Comparison of ENCODE assay signal across 19 cellular contexts in the genomic region with DNA sequence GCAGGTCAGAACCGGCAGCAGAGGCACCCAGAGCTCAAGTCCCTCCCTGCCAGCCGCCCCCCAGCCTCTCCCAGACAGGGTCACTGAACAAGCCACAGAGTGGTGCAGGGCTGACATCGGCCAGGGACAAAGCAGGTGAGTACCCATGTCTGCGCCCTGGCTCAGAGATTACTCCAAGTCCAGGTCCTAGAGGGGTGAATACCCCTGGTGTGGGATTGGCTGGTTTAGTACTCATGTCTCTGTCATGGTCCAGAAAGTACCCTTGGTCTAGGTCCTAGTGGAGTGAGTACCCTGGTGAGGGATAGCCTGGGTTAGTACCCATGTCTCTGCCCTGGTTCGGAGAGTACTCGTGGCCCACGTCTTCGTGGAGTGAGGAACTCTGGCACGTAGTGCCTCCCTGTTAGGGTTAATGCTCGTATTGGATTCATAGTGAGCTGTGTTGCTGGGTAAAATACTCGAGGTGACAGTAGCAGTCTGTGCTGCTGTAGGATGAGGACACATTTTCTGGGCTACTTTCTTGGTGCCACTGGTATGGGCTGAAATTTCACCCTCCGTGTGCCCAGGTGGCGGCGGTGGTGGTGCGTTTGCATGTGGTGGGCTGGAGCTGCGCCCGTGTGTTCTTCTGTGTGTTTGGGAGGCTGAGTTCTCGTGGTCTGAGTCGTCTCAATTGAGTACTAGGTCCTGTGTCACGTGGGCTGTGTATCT. TPM values are rescaled to one million over a fixed set of nuclear protein-coding genes. Genes with fewer than 3 reads are reported as not detected.
DNase-seq lines count a peak whose midpoint lies in the region; ATAC-seq and TF ChIP-seq lines count a peak whose summit lies in the region.
"Had no signal": no experiment of that assay in that cellular context is flagged by ENCODE, and none has a peak within 500 bp of the region (broad histone marks: within the 10 kb centered on the region; RNA-seq: fewer than 3 reads in every experiment).

No MANE protein-coding gene starts in this region.

- H3K27me3 Mint-ChIP-seq in activated T-cell treated with anti-CD3 and anti-CD28 coated beads, Interleukin-2, amount 50 U/mL, for 24 hours, result no peaks in the 10 kb centered on the region
- peaks cover 14% of the 10 kb centered on the region for H3K27me3 Mint-ChIP-seq in glutamatergic neuron (ENCODE audit: unreplicated experiment)
- H3K27me3 Mint-ChIP-seq in stimulated activated memory B cell treated with anti-CD40 and anti-IgM and Interleukin-4, amounts not matched to agents 10 μg/mL and 1 μg/mL and 100 μg/mL, for 72 hours, result peaks cover 14% of the 10 kb centered on the region
- H3K27me3 Mint-ChIP-seq: activated CD4-positive, alpha-beta T cell treated with anti-CD3 and anti-CD28 coated beads, Interleukin-2, amount 10 ng/mL, durations not matched to agents 7 days and 5 days had no signal

- no peaks in the 10 kb centered on the region for H3K9me3 ChIP-seq in RWPE2 (ENCODE audit: severe bottlenecking)
- H3K9me3 ChIP-seq: breast epithelium had no signal

- H3K27me3 ChIP-seq in RWPE2 (ENCODE audit: insufficient read depth, poor library complexity, severe bottlenecking), result no peaks in the 10 kb centered on the region

- H3K27ac Mint-ChIP-seq in activated T-cell treated with anti-CD3 and anti-CD28 coated beads, Interleukin-2, amount 50 U/mL, for 24 hours, result no peak overlapping the region
- no peak overlapping the region for H3K27ac Mint-ChIP-seq in glutamatergic neuron (ENCODE audit: unreplicated experiment)
- H3K27ac Mint-ChIP-seq in stimulated activated memory B cell treated with anti-CD40 and anti-IgM and Interleukin-4, amounts not matched to agents 10 μg/mL and 1 μg/mL and 100 μg/mL, for 72 hours, result peak overlapping the region; percentile 9
- H3K27ac Mint-ChIP-seq: activated CD4-positive, alpha-beta T cell treated with anti-CD3 and anti-CD28 coated beads, Interleukin-2, amount 10 ng/mL, durations not matched to agents 7 days and 5 days had no signal

- H3K4me1 Mint-ChIP-seq in activated T-cell treated with anti-CD3 and anti-CD28 coated beads, Interleukin-2, amount 50 U/mL, for 24 hours (ENCODE audit: low read depth), result no peaks in the 10 kb centered on the region
- no peaks in the 10 kb centered on the region for H3K4me1 Mint-ChIP-seq in glutamatergic neuron (ENCODE audit: low read depth, unreplicated experiment)
- H3K4me1 Mint-ChIP-seq in stimulated activated memory B cell treated with anti-CD40 and anti-IgM and Interleukin-4, amounts not matched to agents 10 μg/mL and 1 μg/mL and 100 μg/mL, for 72 hours, result peaks cover 10% of the 10 kb centered on the region
- H3K4me1 Mint-ChIP-seq: activated CD4-positive, alpha-beta T cell treated with anti-CD3 and anti-CD28 coated beads, Interleukin-2, amount 10 ng/mL, durations not matched to agents 7 days and 5 days had no signal

- TF ChIP-seq CTCF in RWPE2 (IDR thresholded peaks at IDR 0.05; ENCODE audit: poor library complexity, severe bottlenecking) (no peak), glutamatergic neuron (IDR thresholded peaks at IDR 0.05; ENCODE audit: partially characterized antibody, unreplicated experiment) (no peak), foreskin fibroblast (IDR thresholded peaks at IDR 0.05; ENCODE audit: low read depth, low read length) (no peak)

- H3K9me3 Mint-ChIP-seq in activated T-cell treated with anti-CD3 and anti-CD28 coated beads, Interleukin-2, amount 50 U/mL, for 24 hours, result no peaks in the 10 kb centered on the region
- H3K9me3 Mint-ChIP-seq in glutamatergic neuron (ENCODE audit: unreplicated experiment), result peaks cover 7% of the 10 kb centered on the region
- no peaks in the 10 kb centered on the region for H3K9me3 Mint-ChIP-seq in stimulated activated memory B cell treated with anti-CD40 and anti-IgM and Interleukin-4, amounts not matched to agents 10 μg/mL and 1 μg/mL and 100 μg/mL, for 72 hours
- H3K9me3 Mint-ChIP-seq: activated CD4-positive, alpha-beta T cell treated with anti-CD3 and anti-CD28 coated beads, Interleukin-2, amount 10 ng/mL, durations not matched to agents 7 days and 5 days had no signal

- H3K4me1 ChIP-seq in RWPE2 (ENCODE audit: insufficient read depth, poor library complexity, severe bottlenecking), result no peaks in the 10 kb centered on the region
- H3K4me1 ChIP-seq: breast epithelium had no signal

- H3K4me3 Mint-ChIP-seq in activated T-cell treated with anti-CD3 and anti-CD28 coated beads, Interleukin-2, amount 50 U/mL, for 24 hours, result no peak overlapping the region
- H3K4me3 Mint-ChIP-seq in glutamatergic neuron (ENCODE audit: unreplicated experiment), result no peak overlapping the region
- peak overlapping the region; percentile 18 for H3K4me3 Mint-ChIP-seq in stimulated activated memory B cell treated with anti-CD40 and anti-IgM and Interleukin-4, amounts not matched to agents 10 μg/mL and 1 μg/mL and 100 μg/mL, for 72 hours
- H3K4me3 Mint-ChIP-seq: activated CD4-positive, alpha-beta T cell treated with anti-CD3 and anti-CD28 coated beads, Interleukin-2, amount 10 ng/mL, durations not matched to agents 7 days and 5 days had no signal

- peak; percentile 19 for DNase-seq in activated T-cell treated with anti-CD3 and anti-CD28 coated beads, Interleukin-2, amount 50 U/mL, for 24 hours
- no peak for DNase-seq in activated T-cell treated with anti-CD3 and anti-CD28 coated beads, Interleukin-2, amount 50 U/mL, for 48 hours
- DNase-seq in RWPE2 (ENCODE audit: low spot score) (peak; percentile 42), glutamatergic neuron (peak; percentile 15), foreskin fibroblast (no peak)
- DNase-seq: activated CD4-positive, alpha-beta T cell treated with anti-CD3 and anti-CD28 coated beads, Interleukin-2, amount 10 ng/mL, durations not matched to agents 7 days and 5 days; activated naive CD4-positive, alpha-beta T cell; DMS153; effector CD4-positive, alpha-beta T cell; KBM-7; NCI-H187 treated with DMSO at 0.1 percent for 48 hours; NCI-H69; stimulated activated naive CD8-positive, alpha-beta T cell treated with anti-CD3 and anti-CD28 coated beads, Interleukin-15, Interleukin-2, amounts not matched to agents 100 U/mL and 50 U/mL, for 24 hours had no signal

- H3K27ac ChIP-seq in RWPE2 (ENCODE audit: poor library complexity, severe bottlenecking), result no peak overlapping the region
- H3K27ac ChIP-seq: breast epithelium, RWPE1 had no signal

- no peaks in the 10 kb centered on the region for H3K36me3 ChIP-seq in RWPE2 (ENCODE audit: low read depth)
- H3K36me3 ChIP-seq: breast epithelium had no signal

- H3K4me3 ChIP-seq in RWPE2 (ENCODE audit: severe bottlenecking), result no peak overlapping the region
- H3K4me3 ChIP-seq in foreskin fibroblast (ENCODE audit: low read depth in 1 of 2, low read length in 2 of 2), result no peak overlapping the region
- H3K4me3 ChIP-seq: breast epithelium had no signal

- ATAC-seq in RWPE2 (ENCODE audit: low read depth), result peak; percentile 41
- peak; percentile 18 for ATAC-seq in stimulated activated memory B cell treated with anti-CD40 and anti-IgM and Interleukin-4, amounts not matched to agents 10 μg/mL and 1 μg/mL and 100 μg/mL, for 72 hours
- no peak for ATAC-seq in HG02938 (IDR thresholded peaks at IDR 0.05; ENCODE audit: unreplicated experiment)
- no peak for ATAC-seq in HG02678 (IDR thresholded peaks at IDR 0.05; ENCODE audit: unreplicated experiment)

- H3K36me3 Mint-ChIP-seq in activated T-cell treated with anti-CD3 and anti-CD28 coated beads, Interleukin-2, amount 50 U/mL, for 24 hours (ENCODE audit: low read depth), result no peaks in the 10 kb centered on the region
- no peaks in the 10 kb centered on the region for H3K36me3 Mint-ChIP-seq in glutamatergic neuron (ENCODE audit: unreplicated experiment)
- no peaks in the 10 kb centered on the region for H3K36me3 Mint-ChIP-seq in stimulated activated memory B cell treated with anti-CD40 and anti-IgM and Interleukin-4, amounts not matched to agents 10 μg/mL and 1 μg/mL and 100 μg/mL, for 72 hours

RNA-seq across cellular contexts. Expression of gene KNDC1, which starts 25.5 kb away (rescaled TPM):
- total RNA-seq in glutamatergic neuron (ENCODE audit: unreplicated experiment), result 7.4 TPM

RNA-seq across cellular contexts. Expression of gene ADGRA1, which starts 46.8 kb away (rescaled TPM):
- 9.1 TPM for total RNA-seq in glutamatergic neuron (ENCODE audit: unreplicated experiment)
- total RNA-seq: activated CD4-positive, alpha-beta T cell treated with anti-CD3 and anti-CD28 coated beads, Interleukin-2, amount 10 ng/mL, durations not matched to agents 7 days and 5 days; fibroblast of villous mesenchyme had no signal

Comparison
In these comparisons a context has a peak if more than half of its experiments do, and no peak if none do; other contexts are left out.
1. DNase-seq: peak in activated T-cell treated with anti-CD3 and anti-CD28 coated beads, Interleukin-2, amount 50 U/mL, for 24 hours (single experiment), RWPE2 (single experiment) and glutamatergic neuron (single experiment); none in activated T-cell treated with anti-CD3 and anti-CD28 coated beads, Interleukin-2, amount 50 U/mL, for 48 hours (0 of 2) and foreskin fibroblast (0 of 2).
2. ATAC-seq: peak in RWPE2 (single experiment) and stimulated activated memory B cell treated with anti-CD40 and anti-IgM and Interleukin-4, amounts not matched to agents 10 μg/mL and 1 μg/mL and 100 μg/mL, for 72 hours (single experiment); none in HG02938 (single experiment) and HG02678 (single experiment).